ENCODE assay signal across 15 cellular contexts in the genomic region with DNA sequence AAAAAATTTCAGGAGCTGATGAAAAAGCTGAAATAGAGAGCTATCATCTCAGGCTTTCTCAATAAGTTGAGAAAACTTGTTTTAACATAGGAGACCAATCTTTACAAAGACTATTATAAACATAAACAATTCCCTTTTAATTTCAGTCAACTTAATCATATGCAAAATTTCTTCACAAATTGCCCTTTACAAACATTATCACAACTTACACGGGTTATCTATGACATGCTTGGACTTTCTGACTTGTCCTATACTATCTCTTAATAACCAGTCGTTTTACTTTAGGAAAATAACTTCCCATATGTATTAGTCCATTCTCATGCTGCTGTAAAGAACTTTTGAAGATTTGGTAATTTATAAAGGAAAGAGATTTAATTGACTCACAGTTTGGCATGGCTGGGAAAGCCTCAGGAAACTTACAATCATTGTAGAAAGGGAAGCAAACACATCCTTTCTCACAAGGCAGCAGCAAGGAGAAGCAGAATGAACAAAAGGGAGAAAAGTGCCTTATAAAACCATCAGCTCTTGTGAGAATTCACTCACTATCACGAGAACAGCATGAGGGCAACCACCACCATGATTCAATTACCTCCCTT.
"Had no signal": no experiment of that assay in that cellular context is flagged by ENCODE, and none has a peak within 500 bp of the region (broad histone marks: within the 10 kb centered on the region; RNA-seq: fewer than 3 reads in every experiment).

No MANE protein-coding gene starts in this region.

- DNase-seq: activated CD4-positive, alpha-beta memory T cell treated with anti-CD3 and anti-CD28 coated beads for 36 hours; activated gamma-delta T cell; activated naive CD8-positive, alpha-beta T cell treated with anti-CD3 and anti-CD28 coated beads for 36 hours; activated T-cell treated with anti-CD3 and anti-CD28 coated beads, Interleukin-2, amount 50 U/mL, for 48 hours; aorta; esophagus squamous epithelium; natural killer cell; occipital lobe; right cardiac atrium had no signal

- H3K27ac ChIP-seq: esophagus squamous epithelium, foreskin keratinocyte, tibial nerve, vagina, VCaP had no signal

- ATAC-seq: foreskin keratinocyte; left lobe of liver; natural killer cell; right cardiac atrium; stimulated activated effector memory CD8-positive, alpha-beta T cell treated with anti-CD3 and anti-CD28 coated beads, Interleukin-12 subunit alpha, Interleukin-12 subunit beta, amount 100 ng/mL, for 72 hours had no signal

- H3K36me3 ChIP-seq: esophagus squamous epithelium, tibial nerve, vagina had no signal

- H3K4me1 ChIP-seq: esophagus squamous epithelium, foreskin keratinocyte, tibial nerve, vagina had no signal

- H3K4me3 ChIP-seq: esophagus squamous epithelium, tibial nerve, vagina had no signal

- H3K9me3 ChIP-seq: vagina had no signal

- H3K27me3 ChIP-seq: esophagus squamous epithelium, foreskin keratinocyte, tibial nerve, vagina had no signal
